8 cellular contexts compared by ENCODE assay signal in the genomic region with DNA sequence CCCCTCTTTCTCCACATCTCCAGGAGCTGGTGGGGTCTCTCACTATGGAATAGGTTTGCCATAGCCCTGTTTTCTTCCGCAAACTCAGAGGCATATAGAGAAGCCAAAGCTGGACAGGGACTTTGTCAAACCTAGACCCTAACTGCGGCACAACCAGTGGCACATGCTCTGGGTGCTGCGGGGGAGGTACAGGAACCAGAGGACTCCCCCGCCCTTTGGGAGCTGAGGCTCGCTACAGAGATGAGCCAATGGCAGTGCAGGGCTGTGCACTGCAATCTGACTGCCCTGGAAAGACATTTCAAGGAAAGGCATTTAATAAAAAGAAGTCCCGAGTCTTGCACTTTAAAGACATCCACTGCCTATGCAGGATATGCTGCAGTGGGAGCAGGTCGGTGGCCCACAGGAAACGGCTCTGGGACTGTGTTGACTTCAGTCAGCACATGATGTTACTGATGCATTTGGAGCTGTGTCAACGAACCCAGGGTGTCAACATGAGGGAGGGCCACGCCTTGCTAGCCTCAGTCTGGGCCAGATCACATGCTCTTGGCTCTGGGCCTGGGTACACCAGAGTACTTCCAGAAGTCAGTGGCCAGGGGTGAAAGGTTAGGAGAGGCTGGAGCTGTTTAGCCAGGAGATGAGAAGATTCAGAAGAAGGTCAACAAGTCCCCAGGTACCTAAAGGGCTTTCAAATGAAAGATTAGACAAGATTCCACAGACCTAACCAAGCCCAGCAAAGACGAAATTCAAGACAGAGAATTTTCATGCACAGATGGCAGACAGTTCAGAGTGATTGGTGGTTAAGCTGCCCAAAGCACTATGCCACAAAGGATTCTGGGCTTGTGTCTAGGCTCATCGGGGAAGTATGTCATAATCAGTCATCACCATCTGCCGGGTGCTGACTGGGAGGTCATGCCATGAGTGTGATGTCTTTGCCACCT. TPM values are rescaled to one million over a fixed set of nuclear protein-coding genes. Genes with fewer than 3 reads are reported as not detected.
DNase-seq lines count a peak whose midpoint lies in the region; ATAC-seq and TF ChIP-seq lines count a peak whose summit lies in the region.

No MANE protein-coding gene starts in this region.

- H3K27me3 ChIP-seq in foreskin keratinocyte (no peaks in the 10 kb centered on the region), MM.1S (replicated peaks; ENCODE audit: insufficient read depth, low read length) (no peaks in the 10 kb centered on the region)

- H3K9ac ChIP-seq in MM.1S (ENCODE audit: low read length): no peak overlapping the region

- H3K4me1 ChIP-seq in foreskin keratinocyte (peaks cover 32% of the 10 kb centered on the region), MM.1S (ENCODE audit: low read length) (no peaks in the 10 kb centered on the region)

- no peak overlapping the region for H3K4me2 ChIP-seq in MM.1S (ENCODE audit: low read depth, low read length)

- no peaks in the 10 kb centered on the region for H3K36me3 ChIP-seq in MM.1S (replicated peaks; ENCODE audit: insufficient read depth, low read length)

- ATAC-seq in foreskin keratinocyte: peak; percentile 27

- CTCF ChIA-PET in activated CD4-positive, alpha-beta memory T cell treated with anti-CD3 and anti-CD28 coated beads, Interleukin-2, amount 10 ng/mL, durations not matched to agents 7 days and 5 days (lab: Charles Lee): interaction anchor here (0.5 to 1.4 kb wide), 4 partner anchors 26 to 316 kb away, joined by 3 to 4 read pairs (median 4); no protein-coding TSS in a partner anchor

- no peaks in the 10 kb centered on the region for H3K9me2 ChIP-seq in MM.1S (replicated peaks; ENCODE audit: insufficient read depth, low read length)

- peaks cover 22% of the 10 kb centered on the region for H3K79me2 ChIP-seq in MM.1S (ENCODE audit: low read length)

- H3K9me3 Mint-ChIP-seq in activated CD4-positive, alpha-beta memory T cell treated with anti-CD3 and anti-CD28 coated beads, Interleukin-2, amount 10 ng/mL, durations not matched to agents 7 days and 5 days: no peaks in the 10 kb centered on the region

- peak overlapping the region; percentile 96 for H3K27ac Mint-ChIP-seq in activated CD4-positive, alpha-beta memory T cell treated with anti-CD3 and anti-CD28 coated beads, Interleukin-2, amount 10 ng/mL, durations not matched to agents 7 days and 5 days

- no peak overlapping the region for H3K4me3 Mint-ChIP-seq in activated CD4-positive, alpha-beta memory T cell treated with anti-CD3 and anti-CD28 coated beads, Interleukin-2, amount 10 ng/mL, durations not matched to agents 7 days and 5 days

- TF ChIP-seq CTCF in 22Rv1 (IDR thresholded peaks at IDR 0.05): no peak
- TF ChIP-seq CTCF in foreskin keratinocyte (conservative IDR thresholded peaks at IDR 0.05): no peak
- no peak for TF ChIP-seq CTCF in MM.1S (IDR thresholded peaks at IDR 0.05; ENCODE audit: low read length)

- H3K4me3 ChIP-seq in MM.1S (ENCODE audit: low read length): no peak overlapping the region

- H3K27ac ChIP-seq in 22Rv1 (peak overlapping the region; percentile 69), foreskin keratinocyte (no peak overlapping the region), MM.1S (ENCODE audit: low read length) (no peak overlapping the region)

- H4K20me1 ChIP-seq in MM.1S (ENCODE audit: insufficient read depth, low read length): no peaks in the 10 kb centered on the region

- POLR2A ChIA-PET in activated CD4-positive, alpha-beta memory T cell treated with anti-CD3 and anti-CD28 coated beads, Interleukin-2, amount 10 ng/mL, durations not matched to agents 7 days and 5 days (lab: Charles Lee): interaction anchor here (0.7 to 10.6 kb wide), 5 partner anchors 9 to 427 kb away, joined by 3 to 84 read pairs (median 4); a partner anchor contains a TSS

- H3K36me3 Mint-ChIP-seq in activated CD4-positive, alpha-beta memory T cell treated with anti-CD3 and anti-CD28 coated beads, Interleukin-2, amount 10 ng/mL, durations not matched to agents 7 days and 5 days (ENCODE audit: low read depth): peaks cover 35% of the 10 kb centered on the region

- no peaks in the 10 kb centered on the region for H3K27me3 Mint-ChIP-seq in activated CD4-positive, alpha-beta memory T cell treated with anti-CD3 and anti-CD28 coated beads, Interleukin-2, amount 10 ng/mL, durations not matched to agents 7 days and 5 days

- no peak overlapping the region for H2AFZ ChIP-seq in MM.1S (ENCODE audit: low read length)

- H3K4me1 Mint-ChIP-seq in activated CD4-positive, alpha-beta memory T cell treated with anti-CD3 and anti-CD28 coated beads, Interleukin-2, amount 10 ng/mL, durations not matched to agents 7 days and 5 days: peaks cover 58% of the 10 kb centered on the region

- peak; percentile 50 for DNase-seq in HuH-7 (ENCODE audit: low spot score)
- DNase-seq in activated CD4-positive, alpha-beta memory T cell treated with anti-CD3 and anti-CD28 coated beads, Interleukin-2, amount 10 ng/mL, durations not matched to agents 7 days and 5 days: peak; percentile 69
- peak in 1 of 2 donors; percentile 54 for DNase-seq in foreskin keratinocyte
- peak in 8 of 10 donors; percentile 39 to 95 (median 76) for DNase-seq in posterior cingulate gyrus
- no peak for DNase-seq in germinal center (ENCODE audit: low spot score)
- no peak for DNase-seq in MM.1S
- no peak for DNase-seq in GM19240 (ENCODE audit: insufficient read length, low spot score)

- no peaks in the 10 kb centered on the region for H3K9me3 ChIP-seq in MM.1S (replicated peaks; ENCODE audit: insufficient read depth, low read length)

- H3F3A ChIP-seq in MM.1S (ENCODE audit: insufficient read depth, low read length): no peaks in the 10 kb centered on the region

- intact Hi-C loops in posterior cingulate gyrus (cut with DNase I): no loop called here

RNA-seq across cellular contexts. Expression of a gene that starts 8.2 kb away (rescaled TPM):
- total RNA-seq in activated CD4-positive, alpha-beta memory T cell treated with anti-CD3 and anti-CD28 coated beads, Interleukin-2, amount 10 ng/mL, durations not matched to agents 7 days and 5 days: 10 to 100 TPM; 27.0 to 27.6 TPM
- total RNA-seq in foreskin keratinocyte: 47.3 and 53.8 TPM in 2 replicates
- polyA plus RNA-seq in foreskin keratinocyte: 26.7 and 28.5 TPM in 2 replicates

RNA-seq across cellular contexts. Expression of a gene that starts 13.5 kb away (rescaled TPM):
- 10 to 100 TPM; 39.5 to 43.1 TPM for total RNA-seq in activated CD4-positive, alpha-beta memory T cell treated with anti-CD3 and anti-CD28 coated beads, Interleukin-2, amount 10 ng/mL, durations not matched to agents 7 days and 5 days
- total RNA-seq in foreskin keratinocyte: 30.8 and 39.0 TPM in 2 replicates
- 28.2 and 37.2 TPM in 2 replicates for polyA plus RNA-seq in foreskin keratinocyte

Comparison
In these comparisons a context has a peak if more than half of its experiments do, and no peak if none do; other contexts are left out.
1. DNase-seq: peak in HuH-7 (single experiment), activated CD4-positive, alpha-beta memory T cell treated with anti-CD3 and anti-CD28 coated beads, Interleukin-2, amount 10 ng/mL, durations not matched to agents 7 days and 5 days (single experiment) and posterior cingulate gyrus (8 of 10); none in germinal center (single experiment), MM.1S (single experiment) and GM19240 (single experiment).